In genomic region chr4:66681962-66682361, GRCh38 we compare ENCODE assay signal across 24 cellular contexts.
A peak's percentile ranks its signal among the peaks of the same experiment; 100 is the strongest.
DNase-seq lines count a peak whose midpoint lies in the region; ATAC-seq and TF ChIP-seq lines count a peak whose summit lies in the region.
"Had no signal": no experiment of that assay in that cellular context is flagged by ENCODE, and none has a peak within 500 bp of the region (broad histone marks: within the 10 kb centered on the region; RNA-seq: fewer than 3 reads in every experiment).

No MANE protein-coding gene starts in this region.

- POLR2A ChIA-PET in WTC11 (lab: Charles Lee): no interaction called here

- no peak overlapping the region for H3K4me3 ChIP-seq in epithelial cell of esophagus (ENCODE audit: low read length)
- H3K4me3 ChIP-seq: body of pancreas, colonic mucosa, prostate gland, smooth muscle cell had no signal

- CTCF ChIA-PET in WTC11 (lab: Charles Lee): no interaction called here

- no peak overlapping the region for H3K4me3 Mint-ChIP-seq in WTC11
- H3K4me3 Mint-ChIP-seq: activated CD8-positive, alpha-beta T cell treated with anti-CD3 and anti-CD28 coated beads, Interleukin-2, amount 10 ng/mL, durations not matched to agents 7 days and 5 days; activated T-cell treated with anti-CD3 and anti-CD28 coated beads, Interleukin-2, amount 50 U/mL, for 4 hours; natural killer cell; stimulated activated naive CD8-positive, alpha-beta T cell treated with anti-CD3 and anti-CD28 coated beads, Interleukin-15, amount 100 ng/mL, for 72 hours had no signal

- H3K27me3 Mint-ChIP-seq in WTC11 (ENCODE audit: low read depth): no peaks in the 10 kb centered on the region
- H3K27me3 Mint-ChIP-seq: stimulated activated naive CD8-positive, alpha-beta T cell treated with anti-CD3 and anti-CD28 coated beads, Interleukin-15, amount 100 ng/mL, for 72 hours had no signal

- H3K27ac Mint-ChIP-seq in WTC11: no peak overlapping the region
- H3K27ac Mint-ChIP-seq: activated CD8-positive, alpha-beta T cell treated with anti-CD3 and anti-CD28 coated beads, Interleukin-2, amount 10 ng/mL, durations not matched to agents 7 days and 5 days; natural killer cell; stimulated activated naive CD8-positive, alpha-beta T cell treated with anti-CD3 and anti-CD28 coated beads, Interleukin-15, amount 100 ng/mL, for 72 hours had no signal

- H3K4me1 Mint-ChIP-seq in WTC11: no peaks in the 10 kb centered on the region
- H3K4me1 Mint-ChIP-seq: natural killer cell; stimulated activated naive CD8-positive, alpha-beta T cell treated with anti-CD3 and anti-CD28 coated beads, Interleukin-15, amount 100 ng/mL, for 72 hours had no signal

- peaks cover 11% of the 10 kb centered on the region; the same call in 1 of the 2 replicates for H3K9me3 Mint-ChIP-seq in WTC11

- TF ChIP-seq CTCF in epithelial cell of esophagus (IDR thresholded peaks at IDR 0.05; ENCODE audit: insufficient read depth, low read depth, low read length, missing control alignments) (no peak), WTC11 (IDR thresholded peaks at IDR 0.05) (no peak)

- DNase-seq in EL (peak; percentile 4), NCI-H226 (peak; percentile 67), epithelial cell of esophagus (ENCODE audit: low read depth) (peak; percentile 6), renal cortical epithelial cell (ENCODE audit: low read depth) (peak; percentile 63), DMS79 treated with DMSO at 0.1 percent for 48 hours (lab: John Stamatoyannopoulos, UW) (no peak), WTC11 (ENCODE audit: low spot score) (no peak)
- no peak for DNase-seq in activated effector memory CD4-positive, alpha-beta T cell treated with Interleukin-2 at 50 U/mL for 16 hours
- DNase-seq: activated CD8-positive, alpha-beta T cell treated with anti-CD3 and anti-CD28 coated beads, Interleukin-2, amount 10 ng/mL, durations not matched to agents 7 days and 5 days; activated naive CD4-positive, alpha-beta T cell treated with anti-CD3 and anti-CD28 coated beads, Interleukin-2, amount 50 U/mL, for 16 hours; activated T-cell treated with anti-CD3 and anti-CD28 coated beads, Interleukin-2, amount 50 U/mL, for 4 hours; body of pancreas; colonic mucosa; head of caudate nucleus; natural killer cell; NCI-H1436; NCI-H2227 treated with DMSO at 0.1 percent for 48 hours; stimulated activated CD4-positive, alpha-beta T cell treated with anti-CD3 and anti-CD28 coated beads, Interleukin-4, amount 100 ng/mL, for 24 hours; stimulated activated naive CD8-positive, alpha-beta T cell treated with anti-CD3 and anti-CD28 coated beads, Interleukin-15, amount 100 ng/mL, for 72 hours; T1000; trophoblast cell had no signal

- no peak for ATAC-seq in WTC11
- ATAC-seq: activated CD4-positive, CD25-positive, alpha-beta regulatory T cell treated with anti-CD3 and anti-CD28 coated beads, Interleukin-2, amount 50 U/mL, for 24 hours; activated CD8-positive, alpha-beta T cell treated with anti-CD3 and anti-CD28 coated beads, Interleukin-2, amount 10 ng/mL, durations not matched to agents 7 days and 5 days; activated T-cell treated with anti-CD3 and anti-CD28 coated beads, Interleukin-2, amount 50 U/mL, for 4 hours; body of pancreas; HCT116; natural killer cell; stimulated activated naive CD8-positive, alpha-beta T cell treated with anti-CD3 and anti-CD28 coated beads, Interleukin-15, amount 100 ng/mL, for 72 hours had no signal

- no peaks in the 10 kb centered on the region for H3K36me3 Mint-ChIP-seq in WTC11

TF ChIP-seq in WTC11, 78 proteins besides CTCF, POLR2A, EP300 and RAD21 (continues in another document):
- TF ChIP-seq ZMAT4 (CRISPR knock-in tag; IDR thresholded peaks at IDR 0.05) (no peak), ATF2 (CRISPR knock-in tag; IDR thresholded peaks at IDR 0.05; ENCODE audit: borderline replicate concordance, low read depth) (no peak), ARID4B (CRISPR knock-in tag; IDR thresholded peaks at IDR 0.05; ENCODE audit: borderline replicate concordance) (no peak), ZNF281 (CRISPR knock-in tag; IDR thresholded peaks at IDR 0.05) (no peak), MYBL2 (CRISPR knock-in tag; IDR thresholded peaks at IDR 0.05) (no peak), IRF2 (CRISPR knock-in tag; IDR thresholded peaks at IDR 0.05; ENCODE audit: borderline replicate concordance, low read depth) (no peak), MLX (CRISPR knock-in tag; IDR thresholded peaks at IDR 0.05) (no peak), ERG (CRISPR knock-in tag; IDR thresholded peaks at IDR 0.05) (no peak)

Comparison
In these comparisons a context has a peak if more than half of its experiments do, and no peak if none do; other contexts are left out.
1. DNase-seq: peak in EL (single experiment), NCI-H226 (single experiment), epithelial cell of esophagus (single experiment) and renal cortical epithelial cell (single experiment); none in DMS79 treated with DMSO at 0.1 percent for 48 hours (single experiment), WTC11 (single experiment) and activated effector memory CD4-positive, alpha-beta T cell treated with Interleukin-2 at 50 U/mL for 16 hours (single experiment).